In the genomic region with DNA sequence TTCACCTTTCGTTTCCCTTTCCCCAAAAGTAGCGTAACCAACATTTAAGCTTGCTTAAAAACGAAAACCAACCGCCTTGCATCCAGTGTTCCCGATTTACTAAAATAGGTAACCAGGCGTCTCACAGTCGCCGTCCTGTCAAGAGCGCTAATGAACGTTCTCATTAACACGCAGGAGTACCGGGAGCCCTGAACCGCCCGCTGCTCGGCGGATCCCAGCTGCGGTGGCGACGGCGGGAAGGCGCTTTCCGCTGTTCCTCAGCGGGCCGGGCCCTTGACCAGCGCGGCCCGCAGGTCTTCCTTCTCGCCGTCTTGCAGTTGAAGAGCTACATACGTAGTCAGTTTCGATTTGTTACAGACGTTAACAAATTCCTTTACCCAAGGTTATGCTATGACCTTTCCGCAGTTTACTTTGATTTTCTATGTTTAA, we compare ENCODE assay signal across 9 cellular contexts. TPM values are rescaled to one million over a fixed set of nuclear protein-coding genes. Genes with fewer than 3 reads are reported as not detected.
A peak's percentile ranks its signal among the peaks of the same experiment; 100 is the strongest.
DNase-seq lines count a peak whose midpoint lies in the region; ATAC-seq and TF ChIP-seq lines count a peak whose summit lies in the region.
"Had no signal": no experiment of that assay in that cellular context is flagged by ENCODE, and none has a peak within 500 bp of the region (broad histone marks: within the 10 kb centered on the region; RNA-seq: fewer than 3 reads in every experiment).

No MANE protein-coding gene starts in this region.

- no peaks in the 10 kb centered on the region for H3K36me3 Mint-ChIP-seq in activated naive CD4-positive, alpha-beta T cell treated with anti-CD3 and anti-CD28 coated beads for 36 hours (ENCODE audit: low read depth)
- no peaks in the 10 kb centered on the region for H3K36me3 Mint-ChIP-seq in activated naive CD8-positive, alpha-beta T cell treated with anti-CD3 and anti-CD28 coated beads, Interleukin-2, amount 50 U/mL, for 24 hours (ENCODE audit: low read depth)
- no peaks in the 10 kb centered on the region for H3K36me3 Mint-ChIP-seq in type B pancreatic cell

- H3K27ac Mint-ChIP-seq in activated naive CD4-positive, alpha-beta T cell treated with anti-CD3 and anti-CD28 coated beads for 36 hours: no peak overlapping the region
- H3K27ac Mint-ChIP-seq in activated naive CD8-positive, alpha-beta T cell treated with anti-CD3 and anti-CD28 coated beads, Interleukin-2, amount 50 U/mL, for 24 hours: no peak overlapping the region
- peak overlapping the region; percentile 16 for H3K27ac Mint-ChIP-seq in type B pancreatic cell

- ATAC-seq in activated naive CD8-positive, alpha-beta T cell treated with anti-CD3 and anti-CD28 coated beads, Interleukin-2, amount 50 U/mL, for 24 hours: no peak
- ATAC-seq in GM19023 (IDR thresholded peaks at IDR 0.05; ENCODE audit: unreplicated experiment) (no peak), GM21717 (IDR thresholded peaks at IDR 0.05; ENCODE audit: unreplicated experiment) (no peak), HG03521 (IDR thresholded peaks at IDR 0.05; ENCODE audit: unreplicated experiment) (no peak)

- peak overlapping the region; percentile 65 for H3K4me3 Mint-ChIP-seq in activated naive CD4-positive, alpha-beta T cell treated with anti-CD3 and anti-CD28 coated beads for 36 hours
- H3K4me3 Mint-ChIP-seq in activated naive CD8-positive, alpha-beta T cell treated with anti-CD3 and anti-CD28 coated beads, Interleukin-2, amount 50 U/mL, for 24 hours: peak overlapping the region; percentile 61
- H3K4me3 Mint-ChIP-seq in type B pancreatic cell: peak overlapping the region; percentile 83

- intact Hi-C loops in activated naive CD4-positive, alpha-beta T cell treated with anti-CD3 and anti-CD28 coated beads for 36 hours (cut with micrococcal nuclease): loop anchor here (2.0 to 5.0 kb wide), 2 partner anchors 47 to 125 kb away; partner anchors contain the start of gene OLIG2

- H3K4me1 Mint-ChIP-seq in activated naive CD4-positive, alpha-beta T cell treated with anti-CD3 and anti-CD28 coated beads for 36 hours (ENCODE audit: low read depth): peaks cover 10% of the 10 kb centered on the region
- peaks cover 16% of the 10 kb centered on the region for H3K4me1 Mint-ChIP-seq in activated naive CD8-positive, alpha-beta T cell treated with anti-CD3 and anti-CD28 coated beads, Interleukin-2, amount 50 U/mL, for 24 hours
- H3K4me1 Mint-ChIP-seq in type B pancreatic cell (ENCODE audit: unreplicated experiment): peaks cover 4% of the 10 kb centered on the region

- CTCF ChIA-PET in activated naive CD4-positive, alpha-beta T cell treated with anti-CD3 and anti-CD28 coated beads for 36 hours (lab: Charles Lee): no interaction called here

- no peak for TF ChIP-seq CTCF in type B pancreatic cell (conservative IDR thresholded peaks at IDR 0.05)

- peak; percentile 13 for DNase-seq in activated naive CD4-positive, alpha-beta T cell treated with anti-CD3 and anti-CD28 coated beads for 36 hours
- no peak for DNase-seq in activated naive CD4-positive, alpha-beta T cell treated with anti-CD3 and anti-CD28 coated beads, Interleukin-2, amount 50 U/mL, for 16 hours
- DNase-seq in activated naive CD8-positive, alpha-beta T cell treated with anti-CD3 and anti-CD28 coated beads, Interleukin-2, amount 50 U/mL, for 24 hours: no peak
- DNase-seq in left kidney (ENCODE audit: low read depth, low spot score) (peak; percentile 56), type B pancreatic cell (ENCODE audit: extremely low spot score, unreplicated experiment) (no peak)

- H3K9me3 Mint-ChIP-seq in activated naive CD4-positive, alpha-beta T cell treated with anti-CD3 and anti-CD28 coated beads for 36 hours: no peaks in the 10 kb centered on the region
- H3K9me3 Mint-ChIP-seq in activated naive CD8-positive, alpha-beta T cell treated with anti-CD3 and anti-CD28 coated beads, Interleukin-2, amount 50 U/mL, for 24 hours: no peaks in the 10 kb centered on the region
- H3K9me3 Mint-ChIP-seq in type B pancreatic cell: peaks cover 5% of the 10 kb centered on the region

- H3K27me3 Mint-ChIP-seq in activated naive CD4-positive, alpha-beta T cell treated with anti-CD3 and anti-CD28 coated beads for 36 hours (ENCODE audit: low read depth): peaks cover 43% of the 10 kb centered on the region
- peaks cover 74% of the 10 kb centered on the region for H3K27me3 Mint-ChIP-seq in activated naive CD8-positive, alpha-beta T cell treated with anti-CD3 and anti-CD28 coated beads, Interleukin-2, amount 50 U/mL, for 24 hours
- H3K27me3 Mint-ChIP-seq in type B pancreatic cell: peaks cover 86% of the 10 kb centered on the region

RNA-seq across cellular contexts. Expression of gene OLIG1, which starts 2.0 kb away (rescaled TPM):
- total RNA-seq in activated naive CD4-positive, alpha-beta T cell treated with anti-CD3 and anti-CD28 coated beads for 36 hours: not detected
- total RNA-seq in type B pancreatic cell (ENCODE audit: low replicate concordance): 2.0 and 2.8 TPM in 2 replicates
- total RNA-seq: T-helper 2 cell treated with Interferon-gamma antibody and Interleukin-4, amounts not matched to agents 100 ng/mL and 5 ng/mL, for 36 hours had no signal

RNA-seq across cellular contexts. Expression of gene OLIG2, which starts 46.2 kb away (rescaled TPM):
- total RNA-seq in activated naive CD4-positive, alpha-beta T cell treated with anti-CD3 and anti-CD28 coated beads for 36 hours: not detected
- 1.4 TPM in 1 of 2 replicates, not detected in the other for total RNA-seq in type B pancreatic cell (ENCODE audit: low replicate concordance)
- total RNA-seq: T-helper 2 cell treated with Interferon-gamma antibody and Interleukin-4, amounts not matched to agents 100 ng/mL and 5 ng/mL, for 36 hours had no signal

Comparison
In these comparisons a context has a peak if more than half of its experiments do, and no peak if none do; other contexts are left out.
1. DNase-seq: peak in activated naive CD4-positive, alpha-beta T cell treated with anti-CD3 and anti-CD28 coated beads for 36 hours (single experiment) and left kidney (single experiment); none in activated naive CD4-positive, alpha-beta T cell treated with anti-CD3 and anti-CD28 coated beads, Interleukin-2, amount 50 U/mL, for 16 hours (single experiment), activated naive CD8-positive, alpha-beta T cell treated with anti-CD3 and anti-CD28 coated beads, Interleukin-2, amount 50 U/mL, for 24 hours (single experiment) and type B pancreatic cell (single experiment).
2. Peak in every context shown above with its lines, with median percentiles within 50 percentile points of each other: H3K4me3 Mint-ChIP-seq.